In genomic region chr7:134618756-134619530, GRCh38 we compare ENCODE assay signal across 14 cellular contexts. TPM values are rescaled to one million over a fixed set of nuclear protein-coding genes. Genes with fewer than 3 reads are reported as not detected.
DNase-seq lines count a peak whose midpoint lies in the region; ATAC-seq and TF ChIP-seq lines count a peak whose summit lies in the region.
"Had no signal": no experiment of that assay in that cellular context is flagged by ENCODE, and none has a peak within 500 bp of the region (broad histone marks: within the 10 kb centered on the region; RNA-seq: fewer than 3 reads in every experiment).

No MANE protein-coding gene starts in this region.

- intact Hi-C loops in esophagus muscularis mucosa (cut with DNase I) (no loop called here), mucosa of descending colon (cut with DNase I, micrococcal nuclease) (no loop called here)

- peak overlapping the region; percentile 53 for H3K9ac ChIP-seq in fibroblast of lung (ENCODE audit: insufficient read depth, low read length)

- peak; percentile 69 for ATAC-seq in SK-N-SH treated with all-trans-retinoic acid at 6 μM for 48 hours
- no peak for ATAC-seq in mucosa of descending colon
- ATAC-seq: natural killer cell treated with Interleukin-12 subunit alpha and Interleukin-12 subunit beta and Interleukin-15 and Interleukin-18, amount 100 ng/mL, for 72 hours had no signal

- 62% methylated on average over 5 of the region's 5 CpGs for WGBS in esophagus muscularis mucosa

- peak overlapping the region; percentile 84 for H3K4me2 ChIP-seq in fibroblast of lung (ENCODE audit: extremely low read depth, insufficient read depth, low read length)

- TF ChIP-seq CTCF in fibroblast of lung (conservative IDR thresholded peaks at IDR 0.05 in 1 of 2, IDR thresholded peaks at IDR 0.05 in 1 of 2; ENCODE audit: low read depth in 1 of 2, low read length in 2 of 2) = no peak
- no peak for TF ChIP-seq CTCF in esophagus muscularis mucosa (IDR thresholded peaks at IDR 0.05)
- no peak for TF ChIP-seq CTCF in mucosa of descending colon (IDR thresholded peaks at IDR 0.05)

- H2AFZ ChIP-seq in fibroblast of lung (ENCODE audit: low read length) = no peak overlapping the region

- H3K36me3 ChIP-seq in fibroblast of lung (ENCODE audit: control insufficient read depth, insufficient read depth, low read length) (no peaks in the 10 kb centered on the region), esophagus muscularis mucosa (no peaks in the 10 kb centered on the region), mucosa of descending colon (ENCODE audit: low read depth) (no peaks in the 10 kb centered on the region)
- H3K36me3 ChIP-seq: sigmoid colon had no signal

- TF ChIP-seq EP300 in esophagus muscularis mucosa (IDR thresholded peaks at IDR 0.05) = no peak

- no peaks in the 10 kb centered on the region for H4K20me1 ChIP-seq in fibroblast of lung (ENCODE audit: control insufficient read depth, extremely low read depth, insufficient read depth, low read length)

- H3K27ac ChIP-seq in fibroblast of lung (ENCODE audit: insufficient read depth, low read length) (peak overlapping the region; percentile 85), esophagus muscularis mucosa (replicated peaks in 1 of 4) (no peak overlapping the region)

- TF ChIP-seq POLR2A in esophagus muscularis mucosa (IDR thresholded peaks at IDR 0.05; ENCODE audit: low read depth) = no peak

- peak; percentile 31 for DNase-seq in HPDE6-E6E7 (ENCODE audit: extremely low spot score)
- peak; percentile 51 to 71 for DNase-seq in fibroblast of lung (ENCODE audit: low read depth in 2 of 2)
- peak; percentile 82 for DNase-seq in stromal cell of bone marrow (ENCODE audit: low read depth)
- no peak for DNase-seq in esophagus muscularis mucosa (ENCODE audit: extremely low spot score)
- DNase-seq in UCSD-AML1 (lab: John Stamatoyannopoulos, UW; ENCODE audit: unreplicated experiment) = no peak
- DNase-seq in mucosa of descending colon = no peak
- DNase-seq: activated CD8-positive, alpha-beta memory T cell treated with anti-CD3 and anti-CD28 coated beads for 24 hours; activated naive CD4-positive, alpha-beta T cell treated with Interleukin-2 at 50 U/mL for 16 hours; Caco-2; cerebellar nuclear complex; MM.1S; sigmoid colon had no signal

- no peak overlapping the region for H3K4me3 ChIP-seq in fibroblast of lung (replicated peaks in 1 of 4; ENCODE audit: control extremely low read depth in 1 of 4, insufficient read depth in 1 of 4, low read depth in 3 of 4, low read length in 4 of 4)
- no peak overlapping the region for H3K4me3 ChIP-seq in esophagus muscularis mucosa
- H3K4me3 ChIP-seq in mucosa of descending colon = no peak overlapping the region
- H3K4me3 ChIP-seq: sigmoid colon had no signal

- no peaks in the 10 kb centered on the region for H3K79me2 ChIP-seq in fibroblast of lung (ENCODE audit: control insufficient read depth, insufficient read depth, low read length)

- peaks cover 15% of the 10 kb centered on the region for H3K4me1 ChIP-seq in fibroblast of lung (ENCODE audit: control insufficient read depth, extremely low read depth, insufficient read depth, low read length)
- H3K4me1 ChIP-seq in esophagus muscularis mucosa = peaks cover 0 to 4% (median 0%) of the 10 kb centered on the region in 4 donors
- H3K4me1 ChIP-seq in mucosa of descending colon (ENCODE audit: low read depth) = no peaks in the 10 kb centered on the region
- H3K4me1 ChIP-seq: Caco-2 had no signal

- no peaks in the 10 kb centered on the region for H3K27me3 ChIP-seq in fibroblast of lung (ENCODE audit: control insufficient read depth, insufficient read depth, low read length)
- H3K27me3 ChIP-seq in esophagus muscularis mucosa = no peaks in the 10 kb centered on the region

- H3K9me3 ChIP-seq in fibroblast of lung (ENCODE audit: control insufficient read depth, insufficient read depth, low read depth, low read length) (no peaks in the 10 kb centered on the region), esophagus muscularis mucosa (no peaks in the 10 kb centered on the region), mucosa of descending colon (no peaks in the 10 kb centered on the region)
- H3K9me3 ChIP-seq: Caco-2, sigmoid colon had no signal

TF ChIP-seq in SK-N-SH treated with all-trans-retinoic acid at 6 μM for 48 hours, 23 proteins besides CTCF, POLR2A, EP300 and RAD21:
- TF ChIP-seq ISL1 (CRISPR knock-in tag; IDR thresholded peaks at IDR 0.05) (0 out of 2 replicates have a peak, but pooled peaks have one; percentile 21), SNAI2 (CRISPR knock-in tag; IDR thresholded peaks at IDR 0.05) (no peak)

RNA-seq across cellular contexts. Expression of gene BPGM, which starts 27.7 kb away (rescaled TPM):
- total RNA-seq in fibroblast of lung (19.0 and 25.8 TPM in 2 replicates), esophagus muscularis mucosa (10 to 100 TPM; 19.1 to 29.4 (median 22.7) TPM), mucosa of descending colon (10 to 100 TPM in 1 of 3 donors, 1 to 10 TPM in 2; 9.4 to 17.3 (median 9.4) TPM)
- polyA plus RNA-seq in fibroblast of lung = 24.0 and 29.7 TPM in 2 replicates
- polyA plus RNA-seq in fibroblast of lung (2012) = 13.7 and 16.8 TPM in 2 replicates
- 1.6 TPM in 1 of 2 replicates, not detected in the other for polyA minus RNA-seq in fibroblast of lung (ENCODE audit: low replicate concordance)

Comparison
In these comparisons a context has a peak if more than half of its experiments do, and no peak if none do; other contexts are left out.
1. DNase-seq: peak in HPDE6-E6E7 (single experiment), fibroblast of lung (2 of 2) and stromal cell of bone marrow (single experiment); none in esophagus muscularis mucosa (single experiment), UCSD-AML1 (single experiment) and mucosa of descending colon (0 of 3).